Comparison of ENCODE assay signal across 8 cellular contexts in genomic region chr14:106177266-106177665, GRCh38.
DNase-seq lines count a peak whose midpoint lies in the region; ATAC-seq lines count a peak whose summit lies in the region.
"Not testable (repeated sequence)": the region's sequence is repeated elsewhere in the genome, so short reads cannot be mapped to it uniquely, and the experiment has no call there.

No MANE protein-coding gene starts in this region.

- peaks cover 3 to 52% (median 37%) of the 10 kb centered on the region in 4 donors for H3K4me1 Mint-ChIP-seq in CD4-positive, CD25-positive, alpha-beta regulatory T cell
- peaks cover 47% of the 10 kb centered on the region for H3K4me1 Mint-ChIP-seq in activated CD4-positive, alpha-beta memory T cell treated with anti-CD3 and anti-CD28 coated beads for 36 hours (ENCODE audit: low read depth)
- peaks cover 42% of the 10 kb centered on the region for H3K4me1 Mint-ChIP-seq in activated T-helper 17 cell treated with anti-CD3 and anti-CD28 coated beads, Interleukin-2, amount 50 U/mL, for 72 hours
- peaks cover 36% of the 10 kb centered on the region for H3K4me1 Mint-ChIP-seq in activated naive CD8-positive, alpha-beta T cell treated with anti-CD3 and anti-CD28 coated beads for 36 hours
- not testable (repeated sequence) for H3K4me1 Mint-ChIP-seq in memory B cell

- not testable (repeated sequence) for H3K36me3 Mint-ChIP-seq in CD4-positive, CD25-positive, alpha-beta regulatory T cell; activated CD4-positive, alpha-beta memory T cell treated with anti-CD3 and anti-CD28 coated beads for 36 hours; activated T-helper 17 cell treated with anti-CD3 and anti-CD28 coated beads, Interleukin-2, amount 50 U/mL, for 72 hours (ENCODE audit: low read depth); activated naive CD8-positive, alpha-beta T cell treated with anti-CD3 and anti-CD28 coated beads for 36 hours; memory B cell

- H3K27ac Mint-ChIP-seq in CD4-positive, CD25-positive, alpha-beta regulatory T cell = peak overlapping the region in 2 of 3 donors; percentile 52 to 69
- peak overlapping the region; percentile 28 for H3K27ac Mint-ChIP-seq in activated CD4-positive, alpha-beta memory T cell treated with anti-CD3 and anti-CD28 coated beads for 36 hours
- not testable (repeated sequence) for H3K27ac Mint-ChIP-seq in activated T-helper 17 cell treated with anti-CD3 and anti-CD28 coated beads, Interleukin-2, amount 50 U/mL, for 72 hours; memory B cell
- H3K27ac Mint-ChIP-seq in activated naive CD8-positive, alpha-beta T cell treated with anti-CD3 and anti-CD28 coated beads for 36 hours = peak overlapping the region; percentile 0

- CTCF ChIA-PET in activated CD4-positive, alpha-beta memory T cell treated with anti-CD3 and anti-CD28 coated beads for 36 hours (lab: Charles Lee) = interaction anchor here (0.9 to 1.8 kb wide), 2 partner anchors 8 to 13 kb away, joined by 3 to 12 read pairs; no protein-coding TSS in a partner anchor

- H3K36me3 ChIP-seq in CD4-positive, CD25-positive, alpha-beta regulatory T cell (ENCODE audit: control insufficient read depth, insufficient read depth, low read length) = not testable (repeated sequence)

- peak in 2 of 3 donors; percentile 61 to 75 for DNase-seq in CD4-positive, CD25-positive, alpha-beta regulatory T cell
- peak in 3 of 5 donors; percentile 24 to 64 (median 35) for DNase-seq in T-helper 1 cell
- DNase-seq in activated CD4-positive, alpha-beta memory T cell treated with anti-CD3 and anti-CD28 coated beads for 36 hours = peak; percentile 71
- peak; percentile 38 for DNase-seq in activated naive CD8-positive, alpha-beta T cell treated with anti-CD3 and anti-CD28 coated beads for 36 hours
- not testable (repeated sequence) for DNase-seq in memory B cell (ENCODE audit: low spot score in 2 of 2)
- peak; percentile 46 for DNase-seq in stimulated activated CD4-positive, alpha-beta T cell treated with anti-CD3 and anti-CD28 coated beads, Interleukin-4, amount 100 ng/mL, for 24 hours

- intact Hi-C loops in activated CD4-positive, alpha-beta memory T cell treated with anti-CD3 and anti-CD28 coated beads for 36 hours (cut with micrococcal nuclease) = loop anchor here (1.0 to 10.0 kb wide), 2 partner anchors 9 to 112 kb away; no protein-coding TSS in a partner anchor

- not testable (repeated sequence) for H3K27me3 ChIP-seq in CD4-positive, CD25-positive, alpha-beta regulatory T cell (ENCODE audit: control insufficient read depth, insufficient read depth, low read length)

- ATAC-seq in CD4-positive, CD25-positive, alpha-beta regulatory T cell (ENCODE audit: low read depth in 2 of 2) = peak; percentile 83 to 88
- ATAC-seq in GM18520 (IDR thresholded peaks at IDR 0.05; ENCODE audit: unreplicated experiment) = peak; percentile 55
- peak; percentile 97 for ATAC-seq in activated T-helper 17 cell treated with anti-CD3 and anti-CD28 coated beads, Interleukin-2, amount 50 U/mL, for 72 hours (replicated peaks)
- ATAC-seq in memory B cell (ENCODE audit: low read depth) = peak; percentile 64

- peaks cover 29% of the 10 kb centered on the region for H3K4me1 ChIP-seq in CD4-positive, CD25-positive, alpha-beta regulatory T cell (ENCODE audit: control insufficient read depth, insufficient read depth, low read length, poor library complexity, severe bottlenecking)

- H3K4me3 ChIP-seq in CD4-positive, CD25-positive, alpha-beta regulatory T cell (ENCODE audit: low read depth, low read length) = peak overlapping the region; percentile 44

- not testable (repeated sequence) for H3K9me3 Mint-ChIP-seq in CD4-positive, CD25-positive, alpha-beta regulatory T cell; activated CD4-positive, alpha-beta memory T cell treated with anti-CD3 and anti-CD28 coated beads for 36 hours; activated T-helper 17 cell treated with anti-CD3 and anti-CD28 coated beads, Interleukin-2, amount 50 U/mL, for 72 hours; activated naive CD8-positive, alpha-beta T cell treated with anti-CD3 and anti-CD28 coated beads for 36 hours; memory B cell

- H3K4me3 Mint-ChIP-seq in CD4-positive, CD25-positive, alpha-beta regulatory T cell = peak overlapping the region in 3 of 4 donors; percentile 1 to 7 (median 4)
- H3K4me3 Mint-ChIP-seq in activated CD4-positive, alpha-beta memory T cell treated with anti-CD3 and anti-CD28 coated beads for 36 hours = peak overlapping the region; percentile 30
- peak overlapping the region; percentile 5 for H3K4me3 Mint-ChIP-seq in activated T-helper 17 cell treated with anti-CD3 and anti-CD28 coated beads, Interleukin-2, amount 50 U/mL, for 72 hours
- not testable (repeated sequence) for H3K4me3 Mint-ChIP-seq in activated naive CD8-positive, alpha-beta T cell treated with anti-CD3 and anti-CD28 coated beads for 36 hours; memory B cell

- H3K27ac ChIP-seq in CD4-positive, CD25-positive, alpha-beta regulatory T cell (ENCODE audit: insufficient read depth, low read length, poor library complexity, severe bottlenecking) = not testable (repeated sequence)

- not testable (repeated sequence) for H3K9me3 ChIP-seq in CD4-positive, CD25-positive, alpha-beta regulatory T cell (ENCODE audit: control insufficient read depth in 2 of 2, low read length in 2 of 2)

- H3K27me3 Mint-ChIP-seq in CD4-positive, CD25-positive, alpha-beta regulatory T cell = peaks cover 11% of the 10 kb centered on the region
- H3K27me3 Mint-ChIP-seq in activated CD4-positive, alpha-beta memory T cell treated with anti-CD3 and anti-CD28 coated beads for 36 hours; activated T-helper 17 cell treated with anti-CD3 and anti-CD28 coated beads, Interleukin-2, amount 50 U/mL, for 72 hours; activated naive CD8-positive, alpha-beta T cell treated with anti-CD3 and anti-CD28 coated beads for 36 hours; memory B cell: not testable (repeated sequence)

- POLR2A ChIA-PET in activated CD4-positive, alpha-beta memory T cell treated with anti-CD3 and anti-CD28 coated beads for 36 hours (lab: Charles Lee) = not testable (repeated sequence)
